10 cellular contexts compared by ENCODE assay signal in the genomic region with DNA sequence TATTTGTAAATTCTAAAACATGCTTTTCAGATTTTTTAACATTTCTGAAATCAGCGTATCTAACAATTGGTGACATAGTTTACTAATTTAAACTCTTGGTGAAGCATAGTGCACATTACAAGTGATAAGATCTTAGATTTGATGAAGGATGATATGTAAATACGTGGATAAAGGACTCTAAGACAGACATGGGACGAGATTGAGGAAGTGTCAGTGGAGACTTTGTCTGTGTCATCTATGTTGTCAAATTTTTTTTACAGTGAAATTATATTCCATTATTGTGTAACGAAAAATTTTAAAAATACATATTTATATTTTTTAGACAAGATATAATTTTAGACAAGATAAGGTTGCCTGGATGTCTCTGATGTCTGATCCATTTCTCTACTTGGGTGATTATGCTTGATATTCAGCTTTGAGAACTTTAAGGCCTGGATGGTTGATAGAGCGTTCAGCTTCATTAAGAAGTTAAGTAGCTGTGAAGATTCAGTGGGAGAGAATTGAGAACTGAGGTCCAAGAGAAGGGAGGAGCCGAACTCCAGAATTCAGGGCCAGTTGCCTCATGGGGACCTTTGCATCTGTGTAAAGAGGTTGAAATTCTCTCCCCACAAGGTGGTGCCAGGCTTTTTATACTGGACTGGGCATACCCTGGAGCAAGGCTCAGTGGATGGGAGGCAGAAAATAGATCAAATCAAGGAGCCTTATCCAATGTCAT.
DNase-seq lines count a peak whose midpoint lies in the region; ATAC-seq and TF ChIP-seq lines count a peak whose summit lies in the region.
"Had no signal": no experiment of that assay in that cellular context is flagged by ENCODE, and none has a peak within 500 bp of the region (broad histone marks: within the 10 kb centered on the region; RNA-seq: fewer than 3 reads in every experiment).

No MANE protein-coding gene starts in this region.

- TF ChIP-seq CTCF in brain microvascular endothelial cell (IDR thresholded peaks at IDR 0.05; ENCODE audit: low read depth, low read length, missing control alignments), result peak; percentile 35
- TF ChIP-seq CTCF in smooth muscle cell (IDR thresholded peaks at IDR 0.05; ENCODE audit: borderline replicate concordance, insufficient read depth, poor library complexity, severe bottlenecking), result no peak

- peaks cover 22% of the 10 kb centered on the region for H3K79me2 ChIP-seq in smooth muscle cell (ENCODE audit: low read depth)

- ATAC-seq in GM21423 (IDR thresholded peaks at IDR 0.05; ENCODE audit: unreplicated experiment), result no peak

- H3K9ac ChIP-seq in smooth muscle cell (ENCODE audit: low read depth), result no peak overlapping the region

- peaks cover 95% of the 10 kb centered on the region for H4K20me1 ChIP-seq in smooth muscle cell (ENCODE audit: low read depth)

- no peaks in the 10 kb centered on the region for H3F3A ChIP-seq in smooth muscle cell (ENCODE audit: low read depth)

- no peak overlapping the region for H3K4me2 ChIP-seq in smooth muscle cell

- H3K27ac ChIP-seq in brain microvascular endothelial cell, result no peak overlapping the region
- H3K27ac ChIP-seq in smooth muscle cell (ENCODE audit: low read depth), result no peak overlapping the region
- H3K27ac ChIP-seq: lower lobe of right lung had no signal

- WGBS in smooth muscle cell (ENCODE audit: low lambda C conversion rate), result 96% methylated on average over 6 of the region's 6 CpGs

- no peaks in the 10 kb centered on the region for H3K9me3 ChIP-seq in smooth muscle cell (replicated peaks; ENCODE audit: low read depth)
- H3K9me3 ChIP-seq: lower lobe of right lung had no signal

- H3K27me3 ChIP-seq in brain microvascular endothelial cell (replicated peaks), result no peaks in the 10 kb centered on the region
- H3K27me3 ChIP-seq in smooth muscle cell (ENCODE audit: low read depth), result no peaks in the 10 kb centered on the region

- in situ Hi-C loops in brain microvascular endothelial cell (cut with HindIII; ENCODE audit: low pct_ligation_motif_present, low sequenced_read_pairs), result no loop called here

- H2AFZ ChIP-seq in smooth muscle cell (ENCODE audit: low read depth), result no peak overlapping the region

- DNase-seq in D341Med (ENCODE audit: low spot score) (peak; percentile 33), HT-29 (ENCODE audit: low spot score) (peak; percentile 30), brain microvascular endothelial cell (no peak), lung microvascular endothelial cell (ENCODE audit: low read depth in 2 of 2) (peak; percentile 5 to 6), smooth muscle cell (lab: John Stamatoyannopoulos, UW; ENCODE audit: unreplicated experiment) (no peak), SHP77 treated with DMSO at 0.1 percent for 48 hours (lab: John Stamatoyannopoulos, UW) (no peak)
- DNase-seq in activated CD8-positive, alpha-beta memory T cell treated with anti-CD3 and anti-CD28 coated beads, Interleukin-2, amount 50 U/mL, for 4 hours, result no peak
- DNase-seq: lower lobe of right lung, T-helper 2 cell had no signal

- H3K4me3 ChIP-seq in brain microvascular endothelial cell (ENCODE audit: low read depth, low read length), result no peak overlapping the region
- no peak overlapping the region for H3K4me3 ChIP-seq in smooth muscle cell
- H3K4me3 ChIP-seq: lower lobe of right lung had no signal

- H3K4me1 ChIP-seq in smooth muscle cell (ENCODE audit: low read depth), result no peaks in the 10 kb centered on the region

- H3K36me3 ChIP-seq in brain microvascular endothelial cell (replicated peaks) (no peaks in the 10 kb centered on the region), smooth muscle cell (ENCODE audit: low read depth) (no peaks in the 10 kb centered on the region)
- H3K36me3 ChIP-seq: lower lobe of right lung had no signal

Comparison
In these comparisons a context has a peak if more than half of its experiments do, and no peak if none do; other contexts are left out.
1. DNase-seq: peak in D341Med (single experiment), HT-29 (single experiment) and lung microvascular endothelial cell (2 of 2); none in brain microvascular endothelial cell (single experiment), smooth muscle cell (single experiment), activated CD8-positive, alpha-beta memory T cell treated with anti-CD3 and anti-CD28 coated beads, Interleukin-2, amount 50 U/mL, for 4 hours (single experiment) and SHP77 treated with DMSO at 0.1 percent for 48 hours (single experiment).